ENCODE assay signal across 25 cellular contexts in genomic region chr9:135583686-135584011, GRCh38. TPM values are rescaled to one million over a fixed set of nuclear protein-coding genes. Genes with fewer than 3 reads are reported as not detected.
"Had no signal": no experiment of that assay in that cellular context is flagged by ENCODE, and none has a peak within 500 bp of the region (broad histone marks: within the 10 kb centered on the region; RNA-seq: fewer than 3 reads in every experiment).

No MANE protein-coding gene starts in this region.

- H3K4me3 ChIP-seq: heart right ventricle, left lung, sigmoid colon, smooth muscle cell, tibial artery had no signal

- H3K4me2 ChIP-seq: smooth muscle cell had no signal

- H3K27ac Mint-ChIP-seq: activated B cell treated with CpG ODN at 0.5 μM for 24 hours; activated CD4-positive, alpha-beta memory T cell treated with anti-CD3 and anti-CD28 coated beads, Interleukin-2, amount 10 ng/mL, durations not matched to agents 7 days and 5 days; activated naive CD4-positive, alpha-beta T cell treated with anti-CD3 and anti-CD28 coated beads for 36 hours; activated T-cell treated with anti-CD3 and anti-CD28 coated beads, Interleukin-2, amount 50 U/mL, for 72 hours; nephron progenitor cell had no signal

- H3K4me3 Mint-ChIP-seq: activated B cell treated with CpG ODN at 0.5 μM for 24 hours; activated CD4-positive, alpha-beta memory T cell treated with anti-CD3 and anti-CD28 coated beads, Interleukin-2, amount 10 ng/mL, durations not matched to agents 7 days and 5 days; activated naive CD4-positive, alpha-beta T cell treated with anti-CD3 and anti-CD28 coated beads for 36 hours; activated T-cell treated with anti-CD3 and anti-CD28 coated beads, Interleukin-2, amount 50 U/mL, for 72 hours; nephron progenitor cell had no signal

- H3K27ac ChIP-seq: epithelial cell of prostate, heart right ventricle, left lung, sigmoid colon, tibial artery had no signal

- H3K9me3 Mint-ChIP-seq: activated B cell treated with CpG ODN at 0.5 μM for 24 hours; activated CD4-positive, alpha-beta memory T cell treated with anti-CD3 and anti-CD28 coated beads, Interleukin-2, amount 10 ng/mL, durations not matched to agents 7 days and 5 days; activated naive CD4-positive, alpha-beta T cell treated with anti-CD3 and anti-CD28 coated beads for 36 hours; activated T-cell treated with anti-CD3 and anti-CD28 coated beads, Interleukin-2, amount 50 U/mL, for 72 hours had no signal

- H3K4me1 ChIP-seq: heart right ventricle, left lung, sigmoid colon, tibial artery had no signal

- H3K4me1 Mint-ChIP-seq: activated B cell treated with CpG ODN at 0.5 μM for 24 hours; activated CD4-positive, alpha-beta memory T cell treated with anti-CD3 and anti-CD28 coated beads, Interleukin-2, amount 10 ng/mL, durations not matched to agents 7 days and 5 days; nephron progenitor cell had no signal

- DNase-seq: activated B cell treated with CpG ODN at 0.5 μM for 24 hours; activated CD4-positive, alpha-beta memory T cell treated with anti-CD3 and anti-CD28 coated beads, Interleukin-2, amount 10 ng/mL, durations not matched to agents 7 days and 5 days; activated CD4-positive, alpha-beta T cell treated with anti-CD3 and anti-CD28 coated beads for 48 hours; activated effector memory CD4-positive, alpha-beta T cell treated with Interleukin-2 at 50 U/mL for 16 hours; activated naive CD4-positive, alpha-beta T cell treated with anti-CD3 and anti-CD28 coated beads for 36 hours; activated T-cell treated with anti-CD3 and anti-CD28 coated beads, Interleukin-2, amount 50 U/mL, for 72 hours; heart right ventricle; kidney; left lung; mammary epithelial cell; nephron progenitor cell; occipital lobe; sigmoid colon; stimulated activated CD4-positive, alpha-beta T cell treated with anti-CD3 and anti-CD28 coated beads, Interleukin-2, amount 100 ng/mL, for 48 hours; stimulated activated naive CD4-positive, alpha-beta T cell treated with Interleukin-2 at 50 U/mL for 16 hours; T-helper 9 cell; tibial artery had no signal

- H3K36me3 ChIP-seq: heart right ventricle, left lung, sigmoid colon, tibial artery had no signal

- ATAC-seq: activated T-cell treated with anti-CD3 and anti-CD28 coated beads, Interleukin-2, amount 50 U/mL, for 72 hours; heart right ventricle; left lung had no signal

- H3K27me3 Mint-ChIP-seq: activated CD4-positive, alpha-beta memory T cell treated with anti-CD3 and anti-CD28 coated beads, Interleukin-2, amount 10 ng/mL, durations not matched to agents 7 days and 5 days had no signal

- H3K9me3 ChIP-seq: heart right ventricle, left lung, tibial artery had no signal

RNA-seq across cellular contexts. Expression of gene PAEP, which starts 22.1 kb away (rescaled TPM):
- total RNA-seq: activated B cell treated with CpG ODN at 0.5 μM for 24 hours; activated CD4-positive, alpha-beta memory T cell treated with anti-CD3 and anti-CD28 coated beads, Interleukin-2, amount 10 ng/mL, durations not matched to agents 7 days and 5 days; activated naive CD4-positive, alpha-beta T cell treated with anti-CD3 and anti-CD28 coated beads for 36 hours; activated T-cell treated with anti-CD3 and anti-CD28 coated beads, Interleukin-2, amount 50 U/mL, for 72 hours; cerebellum; fibroblast of villous mesenchyme; heart right ventricle; kidney; left lung; mammary epithelial cell; occipital lobe; posterior vena cava; renal cortical epithelial cell; sigmoid colon; T-helper 1 cell treated with Interleukin-12 subunit alpha and Interleukin-12 subunit beta and Interleukin-4 antibody, amounts not matched to agents 30 ng/mL and 1 ng/mL, for 36 hours; urinary bladder had no signal
- polyA plus RNA-seq: heart right ventricle, mammary epithelial cell, sigmoid colon, smooth muscle cell, urinary bladder had no signal

RNA-seq across cellular contexts. Expression of gene OBP2A, which starts 37.7 kb away (rescaled TPM):
- total RNA-seq: activated B cell treated with CpG ODN at 0.5 μM for 24 hours; activated CD4-positive, alpha-beta memory T cell treated with anti-CD3 and anti-CD28 coated beads, Interleukin-2, amount 10 ng/mL, durations not matched to agents 7 days and 5 days; activated naive CD4-positive, alpha-beta T cell treated with anti-CD3 and anti-CD28 coated beads for 36 hours; activated T-cell treated with anti-CD3 and anti-CD28 coated beads, Interleukin-2, amount 50 U/mL, for 72 hours; cerebellum; fibroblast of villous mesenchyme; heart right ventricle; kidney; left lung; mammary epithelial cell; occipital lobe; posterior vena cava; renal cortical epithelial cell; sigmoid colon; smooth muscle cell; T-helper 1 cell treated with Interleukin-12 subunit alpha and Interleukin-12 subunit beta and Interleukin-4 antibody, amounts not matched to agents 30 ng/mL and 1 ng/mL, for 36 hours; urinary bladder had no signal
- polyA plus RNA-seq: heart right ventricle, mammary epithelial cell, sigmoid colon, urinary bladder had no signal

RNA-seq across cellular contexts. Expression of gene GLT6D1, which starts 55.7 kb away (rescaled TPM):
- total RNA-seq: activated B cell treated with CpG ODN at 0.5 μM for 24 hours; activated CD4-positive, alpha-beta memory T cell treated with anti-CD3 and anti-CD28 coated beads, Interleukin-2, amount 10 ng/mL, durations not matched to agents 7 days and 5 days; activated naive CD4-positive, alpha-beta T cell treated with anti-CD3 and anti-CD28 coated beads for 36 hours; activated T-cell treated with anti-CD3 and anti-CD28 coated beads, Interleukin-2, amount 50 U/mL, for 72 hours; cerebellum; fibroblast of villous mesenchyme; heart right ventricle; kidney; left lung; mammary epithelial cell; occipital lobe; posterior vena cava; renal cortical epithelial cell; sigmoid colon; smooth muscle cell; T-helper 1 cell treated with Interleukin-12 subunit alpha and Interleukin-12 subunit beta and Interleukin-4 antibody, amounts not matched to agents 30 ng/mL and 1 ng/mL, for 36 hours; urinary bladder had no signal
- polyA plus RNA-seq: heart right ventricle, mammary epithelial cell, sigmoid colon, smooth muscle cell, urinary bladder had no signal
